In the genomic region with DNA sequence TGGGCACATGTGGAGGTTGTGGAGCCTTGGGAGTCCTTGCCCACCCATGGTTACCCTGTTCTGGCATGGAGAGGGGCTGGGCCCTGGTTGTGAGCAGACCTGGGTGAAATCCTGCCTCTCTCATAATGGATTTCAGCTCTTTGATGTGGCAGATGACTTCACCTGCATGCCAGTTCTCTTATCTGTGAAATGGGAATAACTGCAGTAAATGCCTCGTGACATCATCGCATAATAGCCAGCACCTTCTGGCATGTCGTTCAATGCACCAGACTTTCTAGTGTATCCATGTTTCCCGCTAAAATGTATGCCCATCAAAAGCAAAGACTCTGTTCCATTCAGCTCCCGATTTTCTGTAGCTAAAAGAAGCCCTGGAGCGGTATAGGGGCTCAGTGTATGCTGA, we compare ENCODE assay signal across 1 cellular context.
A peak's percentile ranks its signal among the peaks of the same experiment; 100 is the strongest.
TF ChIP-seq lines count a peak whose summit lies in the region.

No MANE protein-coding gene starts in this region.

TF ChIP-seq in HepG2, 621 proteins besides CTCF, POLR2A, EP300 and RAD21:
- no peak for TF ChIP-seq ZNF441 (CRISPR knock-in tag; IDR thresholded peaks at IDR 0.05; ENCODE audit: borderline replicate concordance)
- no peak for TF ChIP-seq ATAD3A (CRISPR knock-in tag; IDR thresholded peaks at IDR 0.05)
- 0 out of 2 replicates have a peak, but pooled peaks have one; percentile 20 for TF ChIP-seq CREB1 (IDR thresholded peaks at IDR 0.05)
- TF ChIP-seq CREB1 (CRISPR knock-in tag; IDR thresholded peaks at IDR 0.05) = no peak
- TF ChIP-seq ATF7 (IDR thresholded peaks at IDR 0.05) = peak; percentile 61
- no peak for TF ChIP-seq ATF7 (CRISPR knock-in tag; IDR thresholded peaks at IDR 0.05)
